8 cellular contexts compared by ENCODE assay signal in the genomic region with DNA sequence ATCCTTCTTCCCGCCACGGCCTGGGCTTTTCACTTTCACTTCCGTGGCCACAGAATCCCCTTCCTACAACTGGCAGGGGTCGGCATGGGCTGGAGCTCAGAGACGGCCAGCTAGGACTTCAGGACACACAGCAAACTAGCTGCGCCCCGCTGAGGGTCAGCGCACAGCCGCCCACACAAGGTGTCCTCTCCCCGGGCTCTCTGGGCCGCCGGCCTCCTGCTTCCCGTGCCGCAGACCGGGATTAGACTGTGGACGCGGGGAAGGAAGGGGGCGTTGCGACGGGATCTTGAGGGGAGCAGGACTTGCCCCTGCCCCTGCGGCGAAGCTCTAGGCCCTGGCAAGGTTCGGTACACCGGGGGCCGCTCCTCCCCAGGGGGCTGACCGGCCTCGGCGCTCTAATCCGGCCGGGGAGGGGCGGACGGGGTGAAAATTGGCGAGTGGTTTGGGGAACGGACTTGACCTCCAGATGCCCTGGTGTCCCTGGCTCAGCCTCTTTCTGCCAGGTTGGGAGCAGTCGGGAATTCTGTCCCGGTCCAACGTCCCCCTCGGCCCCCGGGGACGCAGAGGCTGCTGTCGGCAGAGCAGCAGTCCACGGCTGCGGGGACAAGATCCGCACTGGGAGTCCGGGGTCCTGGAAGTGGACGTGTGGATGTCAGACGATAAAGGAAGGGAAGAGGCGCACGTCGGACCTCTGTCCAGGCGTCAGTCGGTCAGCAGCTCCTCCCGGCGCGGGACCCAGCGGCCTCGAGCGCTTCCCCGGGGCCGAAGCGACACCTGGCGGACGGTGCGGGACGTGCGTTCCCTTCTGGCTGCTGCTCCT. TPM values are rescaled to one million over a fixed set of nuclear protein-coding genes. Genes with fewer than 3 reads are reported as not detected.
A peak's percentile ranks its signal among the peaks of the same experiment; 100 is the strongest.
DNase-seq lines count a peak whose midpoint lies in the region; ATAC-seq and TF ChIP-seq lines count a peak whose summit lies in the region.

No MANE protein-coding gene starts in this region.

- dilution Hi-C loops in IMR-90 (cut with HindIII; ENCODE audit: low sequenced_read_pairs, unreplicated experiment): no loop called here

- H3K4me3 ChIP-seq in IMR-90 (ENCODE audit: insufficient read depth, low read depth, low read length) (no peak overlapping the region), ovary (no peak overlapping the region), thoracic aorta (peak overlapping the region; percentile 69)

- CTCF ChIA-PET in IMR-90 (lab: Yijun Ruan, JAX): interaction anchor here (0.6 to 3.3 kb wide), 17 partner anchors 9 to 541 kb away, joined by 3 to 35 read pairs (median 4); no protein-coding TSS in a partner anchor

- no peak overlapping the region for H2AK5ac ChIP-seq in IMR-90 (ENCODE audit: low read depth, low read length)

- H3K9me3 ChIP-seq in IMR-90 (ENCODE audit: control insufficient read depth, insufficient read depth, low read length) (no peaks in the 10 kb centered on the region), ovary (no peaks in the 10 kb centered on the region), thoracic aorta (no peaks in the 10 kb centered on the region)

- intact Hi-C loops in IMR-90 (cut with micrococcal nuclease) (loop anchor here (1.0 kb wide), 2 partner anchors 43 to 154 kb away; no protein-coding TSS in a partner anchor), head of caudate nucleus (cut with DNase I) (loop anchor here (2.0 to 10.0 kb wide), 3 partner anchors 44 to 186 kb away; no protein-coding TSS in a partner anchor), ovary (cut with DNase I) (loop anchor here in 3 of 4 donors (2.0 to 5.0 kb wide), 4 partner anchors 42 to 189 kb away; no protein-coding TSS in a partner anchor)

- POLR2A ChIA-PET in IMR-90 (lab: Charles Lee; ENCODE audit: unreplicated experiment): interaction anchor here (0.6 to 1.3 kb wide), 2 partner anchors 48 to 187 kb away, joined by 3 to 5 read pairs; no protein-coding TSS in a partner anchor

- no peak overlapping the region for H3K56ac ChIP-seq in IMR-90 (ENCODE audit: extremely low read depth, insufficient read depth, low read length)

- H3K9me3 Mint-ChIP-seq in activated naive CD4-positive, alpha-beta T cell treated with anti-CD3 and anti-CD28 coated beads, Interleukin-2, amount 50 U/mL, for 72 hours: no peaks in the 10 kb centered on the region

- H2BK5ac ChIP-seq in IMR-90 (ENCODE audit: low read depth, low read length, poor library complexity, severe bottlenecking): no peak overlapping the region

- H3K4me1 ChIP-seq in IMR-90 (ENCODE audit: control insufficient read depth, insufficient read depth, low read length): no peaks in the 10 kb centered on the region; the same call in 1 of the 2 replicates
- H3K4me1 ChIP-seq in ovary (ENCODE audit: insufficient read depth): peaks cover 3% of the 10 kb centered on the region
- peaks cover 25 to 59% of the 10 kb centered on the region in 2 donors for H3K4me1 ChIP-seq in thoracic aorta (ENCODE audit: control insufficient read depth in 1 of 2, low read depth in 2 of 2)

- H3K27me3 ChIP-seq in IMR-90 (ENCODE audit: control insufficient read depth, insufficient read depth, low read length) (peaks cover 85% of the 10 kb centered on the region), ovary (no peaks in the 10 kb centered on the region), thoracic aorta (replicated peaks; ENCODE audit: insufficient read depth) (peaks cover 16% of the 10 kb centered on the region)

- no peak overlapping the region for H3K4me2 ChIP-seq in IMR-90 (ENCODE audit: low read depth, low read length)

- TF ChIP-seq CTCF in IMR-90 (conservative IDR thresholded peaks at IDR 0.05; ENCODE audit: low read depth, low read length): peak; percentile 93
- peak; percentile 81 to 93 (median 90) for TF ChIP-seq CTCF in ovary (IDR thresholded peaks at IDR 0.05)
- peak; percentile 92 for TF ChIP-seq CTCF in thoracic aorta (IDR thresholded peaks at IDR 0.05)

- H4K5ac ChIP-seq in IMR-90 (ENCODE audit: low read depth, low read length): no peak overlapping the region

- no peak overlapping the region for H3K23ac ChIP-seq in IMR-90 (ENCODE audit: low read depth, low read length)

- no peak overlapping the region for H3K14ac ChIP-seq in IMR-90 (replicated peaks; ENCODE audit: low read depth, low read length)

- no peaks in the 10 kb centered on the region for H3K79me1 ChIP-seq in IMR-90 (ENCODE audit: low read depth in 1 of 2, low read length in 2 of 2)

- H3K27ac ChIP-seq in IMR-90 (ENCODE audit: insufficient read depth, low read length) (no peak overlapping the region), ovary (no peak overlapping the region), thoracic aorta (no peak overlapping the region)

- H3K18ac ChIP-seq in IMR-90 (ENCODE audit: low read depth, low read length): no peak overlapping the region

- in situ Hi-C loops in IMR-90 (cut with MboI; ENCODE audit: low sequenced_read_pairs): no loop called here

- H3K36me3 ChIP-seq in IMR-90 (ENCODE audit: control insufficient read depth, insufficient read depth, low read length): no peaks in the 10 kb centered on the region
- H3K36me3 ChIP-seq in ovary: no peaks in the 10 kb centered on the region
- H3K36me3 ChIP-seq in thoracic aorta: no peaks in the 10 kb centered on the region

- DNase-seq in NCI-H510A treated with DMSO at 0.1 percent for 48 hours (lab: John Stamatoyannopoulos, UW) (peak; percentile 51), NCI-H510A (lab: John Stamatoyannopoulos, UW) (no peak), IMR-90 (peak; percentile 60), head of caudate nucleus (peak; percentile 71 to 97 (median 92)), ovary (peak; percentile 75 to 93 (median 88)), thoracic aorta (ENCODE audit: low spot score) (no peak)
- peak; percentile 77 to 89 for DNase-seq in activated naive CD4-positive, alpha-beta T cell treated with anti-CD3 and anti-CD28 coated beads, Interleukin-2, amount 50 U/mL, for 72 hours (ENCODE audit: low spot score in 2 of 2)

- BruUV-seq in IMR-90 (replicated peaks; lab: Mats Ljungman, UMichigan): no TSS peak

- peak overlapping the region; percentile 79 for H2AFZ ChIP-seq in IMR-90 (replicated peaks; ENCODE audit: low read length, poor library complexity)

- WGBS in IMR-90 (ENCODE audit: extremely low coverage in 2 of 2, insufficient read length in 1 of 2), 2 experiments: 12% methylated on average over 27 of the region's 66 CpGs; no CpG with 5 or more reads in 1 of the 2 experiments
- WGBS in ovary, 3 donors: 20 to 37% (median 25%) methylated on average over 52 to 66 of the region's 66 CpGs

- H3K9me1 ChIP-seq in IMR-90 (ENCODE audit: insufficient read depth, low read length): no peaks in the 10 kb centered on the region

- no peak overlapping the region for H4K8ac ChIP-seq in IMR-90 (ENCODE audit: low read depth in 2 of 2, low read length in 2 of 2)

- TF ChIP-seq POLR2A in IMR-90 (IDR thresholded peaks at IDR 0.05; ENCODE audit: low read depth, low read length) (no peak), ovary (IDR thresholded peaks at IDR 0.05) (no peak)

- H3K36me3 Mint-ChIP-seq in activated naive CD4-positive, alpha-beta T cell treated with anti-CD3 and anti-CD28 coated beads, Interleukin-2, amount 50 U/mL, for 72 hours: peaks cover 0 to 9% of the 10 kb centered on the region in 2 donors

- H2AK9ac ChIP-seq in IMR-90 (replicated peaks; ENCODE audit: low read depth, low read length, poor library complexity): no peak overlapping the region

- no peak overlapping the region for H3K9ac ChIP-seq in IMR-90 (ENCODE audit: low read depth, low read length)

- H2BK15ac ChIP-seq in IMR-90 (ENCODE audit: low read depth, low read length): no peak overlapping the region

- peak; percentile 97 for ATAC-seq in IMR-90 (ENCODE audit: low read depth)
- ATAC-seq in SK-N-SH treated with all-trans-retinoic acid at 6 μM for 48 hours: peak; percentile 97
- peak; percentile 74 to 85 for ATAC-seq in activated naive CD4-positive, alpha-beta T cell treated with anti-CD3 and anti-CD28 coated beads, Interleukin-2, amount 50 U/mL, for 72 hours
- no peak for ATAC-seq in thoracic aorta (ENCODE audit: insufficient number of reproducible peaks, low FRiP score, low read depth)

- H3K4ac ChIP-seq in IMR-90 (ENCODE audit: low read depth, low read length): no peak overlapping the region

- peaks cover 8% of the 10 kb centered on the region; the same call in 1 of the 2 replicates for H4K20me1 ChIP-seq in IMR-90 (ENCODE audit: insufficient read depth, low read length)

- TF ChIP-seq RAD21 in IMR-90 (IDR thresholded peaks at IDR 0.05; ENCODE audit: low read length): peak; percentile 92

- no peak overlapping the region for H2BK120ac ChIP-seq in IMR-90 (ENCODE audit: low read depth, low read length)

- H2BK20ac ChIP-seq in IMR-90 (ENCODE audit: low read depth, low read length): no peak overlapping the region

- TF ChIP-seq EP300 in ovary (IDR thresholded peaks at IDR 0.05): no peak

- no peak overlapping the region for H4K91ac ChIP-seq in IMR-90 (ENCODE audit: insufficient read depth, low read depth, low read length)

- H3K27ac Mint-ChIP-seq in activated naive CD4-positive, alpha-beta T cell treated with anti-CD3 and anti-CD28 coated beads, Interleukin-2, amount 50 U/mL, for 72 hours: no peak overlapping the region

RNA-seq across cellular contexts. Expression of gene CNTFR, which starts 1.8 kb away (rescaled TPM):
- not detected in 2 replicates for total RNA-seq in IMR-90 (2012; rRNA removed)
- not detected in 2 replicates for polyA plus RNA-seq in IMR-90 (2012; rRNA removed)
- 0.02 TPM in 1 of 2 replicates, not detected in the other for polyA plus RNA-seq in IMR-90 (2012; cell fraction: cytosol; rRNA removed)
- polyA plus RNA-seq in IMR-90 (2012; cell fraction: nucleus; rRNA removed; ENCODE audit: low replicate concordance): not detected in 2 replicates
- under 1 TPM in 1 of 2 donors, not detected in 1; 0.34 TPM for total RNA-seq in activated naive CD4-positive, alpha-beta T cell treated with anti-CD3 and anti-CD28 coated beads, Interleukin-2, amount 50 U/mL, for 72 hours
- total RNA-seq in ovary: 1 to 10 TPM; 1.3 to 3.7 (median 2.6) TPM
- polyA plus RNA-seq in ovary: 1 to 10 TPM; 1.2 to 4.7 TPM
- 10 to 100 TPM in 1 of 2 donors, 1 to 10 TPM in 1; 8.7 to 13.7 TPM for total RNA-seq in thoracic aorta

RNA-seq across cellular contexts. Expression of gene RPP25L, which starts 20.6 kb away (rescaled TPM):
- total RNA-seq in IMR-90 (2012; rRNA removed) (13.3 and 20.4 TPM in 2 replicates), ovary (10 to 100 TPM; 14.4 to 26.0 (median 20.6) TPM), thoracic aorta (1 to 10 TPM; 5.5 to 8.7 TPM)
- polyA plus RNA-seq in IMR-90 (2012; rRNA removed) (26.3 and 27.6 TPM in 2 replicates), ovary (10 to 100 TPM in 1 of 2 donors, 1 to 10 TPM in 1; 5.4 to 28.8 TPM)
- 39.7 and 47.9 TPM in 2 replicates for polyA plus RNA-seq in IMR-90 (2012; cell fraction: cytosol; rRNA removed)
- polyA plus RNA-seq in IMR-90 (2012; cell fraction: nucleus; rRNA removed; ENCODE audit: low replicate concordance): 8.7 and 19.9 TPM in 2 replicates
- total RNA-seq in activated naive CD4-positive, alpha-beta T cell treated with anti-CD3 and anti-CD28 coated beads, Interleukin-2, amount 50 U/mL, for 72 hours: 10 to 100 TPM; 19.1 to 36.2 TPM

RNA-seq across cellular contexts. Expression of gene DCTN3, which starts 29.0 kb away (rescaled TPM):
- total RNA-seq in IMR-90 (2012; rRNA removed) (104 and 122 TPM in 2 replicates), ovary (100 to 1,000 TPM in 1 of 7 donors, 10 to 100 TPM in 6; 56.4 to 103 (median 95.3) TPM), thoracic aorta (10 to 100 TPM; 48.1 to 70.4 TPM)
- polyA plus RNA-seq in IMR-90 (2012; rRNA removed) (183 and 186 TPM in 2 replicates), ovary (100 to 1,000 TPM in 1 of 2 donors, 10 to 100 TPM in 1; 62.4 to 106 TPM)
- polyA plus RNA-seq in IMR-90 (2012; cell fraction: cytosol; rRNA removed): 177 and 196 TPM in 2 replicates
- 103 and 138 TPM in 2 replicates for polyA plus RNA-seq in IMR-90 (2012; cell fraction: nucleus; rRNA removed; ENCODE audit: low replicate concordance)
- 100 to 1,000 TPM in 1 of 2 donors, 10 to 100 TPM in 1; 81.0 to 123 TPM for total RNA-seq in activated naive CD4-positive, alpha-beta T cell treated with anti-CD3 and anti-CD28 coated beads, Interleukin-2, amount 50 U/mL, for 72 hours

RNA-seq across cellular contexts. Expression of gene ARID3C, which starts 37.6 kb away (rescaled TPM):
- not detected in 2 replicates for total RNA-seq in IMR-90 (2012; rRNA removed)
- 0.07 TPM in 1 of 2 replicates, not detected in the other for polyA plus RNA-seq in IMR-90 (2012; rRNA removed)
- polyA plus RNA-seq in IMR-90 (2012; cell fraction: cytosol; rRNA removed): 0.02 TPM in 1 of 2 replicates, not detected in the other
- polyA plus RNA-seq in IMR-90 (2012; cell fraction: nucleus; rRNA removed; ENCODE audit: low replicate concordance): 0.05 and 0.07 TPM in 2 replicates
- 1 to 10 TPM in 1 of 2 donors, not detected in 1; 1.6 TPM for total RNA-seq in activated naive CD4-positive, alpha-beta T cell treated with anti-CD3 and anti-CD28 coated beads, Interleukin-2, amount 50 U/mL, for 72 hours
- total RNA-seq in ovary: under 1 TPM in 1 of 7 donors, not detected in 6; 0.40 TPM
- under 1 TPM in 1 of 2 donors, not detected in 1; 0.07 TPM for polyA plus RNA-seq in ovary
- total RNA-seq in thoracic aorta: not detected

RNA-seq across cellular contexts. Expression of gene SIGMAR1, which starts 46.3 kb away (rescaled TPM):
- total RNA-seq in IMR-90 (2012; rRNA removed): 38.6 and 44.6 TPM in 2 replicates
- 88.9 and 93.1 TPM in 2 replicates for polyA plus RNA-seq in IMR-90 (2012; rRNA removed)
- 77.6 and 124 TPM in 2 replicates for polyA plus RNA-seq in IMR-90 (2012; cell fraction: cytosol; rRNA removed)
- 17.7 and 38.8 TPM in 2 replicates for polyA plus RNA-seq in IMR-90 (2012; cell fraction: nucleus; rRNA removed; ENCODE audit: low replicate concordance)
- 10 to 100 TPM; 41.9 to 63.6 TPM for total RNA-seq in activated naive CD4-positive, alpha-beta T cell treated with anti-CD3 and anti-CD28 coated beads, Interleukin-2, amount 50 U/mL, for 72 hours
- total RNA-seq in ovary: 10 to 100 TPM; 47.2 to 73.9 (median 54.3) TPM
- polyA plus RNA-seq in ovary: 10 to 100 TPM; 52.7 to 92.4 TPM
- 100 to 1,000 TPM in 1 of 2 donors, 10 to 100 TPM in 1; 77.0 to 131 TPM for total RNA-seq in thoracic aorta

Comparison
In these comparisons a context has a peak if more than half of its experiments do, and no peak if none do; other contexts are left out.
1. DNase-seq: peak in NCI-H510A treated with DMSO at 0.1 percent for 48 hours (single experiment), IMR-90 (single experiment), activated naive CD4-positive, alpha-beta T cell treated with anti-CD3 and anti-CD28 coated beads, Interleukin-2, amount 50 U/mL, for 72 hours (2 of 2), head of caudate nucleus (42 of 42) and ovary (5 of 5); none in NCI-H510A (single experiment) and thoracic aorta (single experiment).
2. Peak in every context shown above with its lines, with median percentiles within 50 percentile points of each other: CTCF ChIP-seq.